8 cellular contexts compared by ENCODE assay signal in the genomic region with DNA sequence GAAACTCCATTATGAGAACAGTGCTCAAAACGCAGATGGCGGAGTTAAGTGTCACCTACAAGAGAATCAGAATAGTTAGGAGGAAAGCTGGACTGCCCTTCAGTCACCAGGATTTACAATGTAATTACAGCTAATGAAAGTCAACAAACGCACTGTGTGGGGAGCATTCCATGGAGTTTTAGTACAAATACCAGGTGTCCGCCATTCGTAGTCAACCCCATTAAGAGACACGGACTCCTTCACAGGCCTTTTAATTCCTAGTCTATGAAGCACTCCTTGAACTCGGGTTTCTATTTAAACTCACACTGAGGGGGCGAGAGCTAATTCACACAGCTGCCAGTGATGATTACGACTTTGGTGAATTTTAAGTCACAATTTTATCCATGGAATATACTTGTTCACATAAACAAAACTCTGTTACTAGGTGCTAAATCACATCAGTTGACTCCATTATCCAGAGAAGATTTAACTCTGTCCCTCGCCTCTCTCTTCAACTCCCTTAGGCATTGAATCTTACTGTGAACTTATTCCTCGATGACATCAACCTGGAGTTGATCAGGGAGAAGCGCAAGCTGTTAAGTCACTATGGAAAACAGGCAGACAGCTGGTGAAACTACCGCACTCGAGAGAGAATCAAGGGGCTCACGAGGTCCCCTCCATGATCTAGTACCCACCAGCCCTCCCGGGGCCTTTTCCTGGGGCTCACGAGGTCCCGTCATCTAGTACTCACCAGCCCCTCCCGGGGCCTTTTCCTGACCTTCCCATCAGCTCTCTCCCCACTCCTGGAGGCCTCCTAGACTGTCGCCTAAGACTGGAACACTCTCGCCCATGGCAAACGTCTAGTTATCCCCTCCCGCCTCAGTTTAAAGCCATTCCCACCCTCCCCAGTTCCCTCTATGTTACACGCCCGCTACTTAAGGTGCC. TPM values are rescaled to one million over a fixed set of nuclear protein-coding genes. Genes with fewer than 3 reads are reported as not detected.
DNase-seq lines count a peak whose midpoint lies in the region; ATAC-seq, FAIRE-seq and TF ChIP-seq lines count a peak whose summit lies in the region.

No MANE protein-coding gene starts in this region.

- H3K4me3 ChIP-seq in Caco-2 (ENCODE audit: low read depth, low read length) (peak overlapping the region; percentile 54), NT2/D1 (ENCODE audit: insufficient read length, low read depth) (peak overlapping the region; percentile 71), epithelial cell of esophagus (ENCODE audit: low read length) (peak overlapping the region; percentile 94), ovary (peak overlapping the region; percentile 99)

- intact Hi-C loops in Caco-2 (cut with micrococcal nuclease; ENCODE audit: unreplicated experiment), result no loop called here
- intact Hi-C loops in ovary (cut with DNase I), result loop anchor here in 1 of 4 donors (10.0 kb wide), 1 partner anchor 174 kb away; the partner anchor contains the start of gene CYP2W1

- no peak for ATAC-seq in GM18868 (IDR thresholded peaks at IDR 0.05; ENCODE audit: unreplicated experiment)

- H3K9ac ChIP-seq in NT2/D1 (ENCODE audit: insufficient read length, low read depth), result peak overlapping the region; percentile 85

- peaks cover 6% of the 10 kb centered on the region for H3K4me1 Mint-ChIP-seq in Caco-2 (ENCODE audit: low read depth, unreplicated experiment)

- no peak for TF ChIP-seq POLR2A in ovary (IDR thresholded peaks at IDR 0.05)
- TF ChIP-seq POLR2A in H54 (IDR thresholded peaks at IDR 0.05; ENCODE audit: low read depth, low read length), result no peak

- peaks cover 21% of the 10 kb centered on the region for H3K4me1 ChIP-seq in Caco-2
- no peaks in the 10 kb centered on the region for H3K4me1 ChIP-seq in NT2/D1 (ENCODE audit: insufficient read depth, insufficient read length)
- peaks cover 10% of the 10 kb centered on the region for H3K4me1 ChIP-seq in ovary (ENCODE audit: insufficient read depth)

- TF ChIP-seq CTCF in Caco-2 (IDR thresholded peaks at IDR 0.05; ENCODE audit: insufficient read depth in 1 of 2, low read depth in 1 of 2, low read length in 1 of 2, severe bottlenecking in 1 of 2, unreplicated experiment in 1 of 2) (no peak), epithelial cell of esophagus (IDR thresholded peaks at IDR 0.05; ENCODE audit: insufficient read depth, low read depth, low read length, missing control alignments) (no peak), ovary (IDR thresholded peaks at IDR 0.05) (no peak)

- H3K36me3 Mint-ChIP-seq in Caco-2 (ENCODE audit: insufficient read depth, unreplicated experiment), result peaks cover 21% of the 10 kb centered on the region

- H3K9me3 Mint-ChIP-seq in Caco-2 (ENCODE audit: unreplicated experiment), result no peaks in the 10 kb centered on the region

- POLR2A ChIA-PET in Caco-2 (lab: Charles Lee), result no interaction called here

- H3K9me3 ChIP-seq in Caco-2 (no peaks in the 10 kb centered on the region), NT2/D1 (ENCODE audit: insufficient read depth, low read length) (no peaks in the 10 kb centered on the region), ovary (no peaks in the 10 kb centered on the region)

- TF ChIP-seq EP300 in ovary (IDR thresholded peaks at IDR 0.05), result no peak

- peak overlapping the region; percentile 72 for H3K4me3 Mint-ChIP-seq in Caco-2 (ENCODE audit: unreplicated experiment)

- WGBS in ovary, 3 donors, result 57 to 67% (median 58%) methylated on average over 25 of the region's 25 CpGs

- BruUV-seq in Caco-2 (replicated peaks; lab: Mats Ljungman, UMichigan), result TSS peak; percentile 39

- no peak for FAIRE-seq in H54 (lab: Jason Lieb, UNC)

- H3K27ac ChIP-seq in ovary, result no peak overlapping the region

- no peak for DNase-seq in Caco-2
- no peak for DNase-seq in NT2/D1 (ENCODE audit: low read depth, low spot score)
- DNase-seq in epithelial cell of esophagus (ENCODE audit: low read depth), result no peak
- no peak for DNase-seq in ovary
- no peak for DNase-seq in H54 (ENCODE audit: insufficient read length, low spot score)
- DNase-seq in LoVo (ENCODE audit: low spot score), result no peak
- DNase-seq in stimulated activated CD4-positive, alpha-beta T cell treated with anti-CD3 and anti-CD28 coated beads, Interleukin-4, amount 100 ng/mL, for 4 hours, result no peak

- H3K27me3 Mint-ChIP-seq in Caco-2 (ENCODE audit: insufficient read depth, unreplicated experiment), result no peaks in the 10 kb centered on the region

- H3K27me3 ChIP-seq in Caco-2 (replicated peaks; ENCODE audit: control insufficient read depth, insufficient read depth, low read length) (no peaks in the 10 kb centered on the region), NT2/D1 (ENCODE audit: insufficient read depth, insufficient read length) (no peaks in the 10 kb centered on the region), ovary (no peaks in the 10 kb centered on the region)

- peak overlapping the region; percentile 18 for H3K27ac Mint-ChIP-seq in Caco-2 (ENCODE audit: unreplicated experiment)

- H3K36me3 ChIP-seq in Caco-2 (ENCODE audit: control insufficient read depth, insufficient read depth, low read length) (peaks cover 2% of the 10 kb centered on the region; the same call in 1 of the 2 replicates), NT2/D1 (ENCODE audit: insufficient read depth, insufficient read length, low read length) (peaks cover 65% of the 10 kb centered on the region), ovary (no peaks in the 10 kb centered on the region)

- CTCF ChIA-PET in Caco-2 (lab: Charles Lee), result interaction anchor here (2.1 to 3.5 kb wide), 2 partner anchors 18 to 21 kb away, joined by 14 read pairs; a partner anchor contains a TSS

RNA-seq across cellular contexts. Expression of gene ZFAND2A, which starts 1.5 kb away (rescaled TPM):
- total RNA-seq in Caco-2 (2022) (32.1 and 33.6 TPM in 2 replicates), ovary (10 to 100 TPM in 6 of 7 donors, 1 to 10 TPM in 1; 8.1 to 24.9 (median 16.9) TPM)
- 10 to 100 TPM; 26.9 to 34.9 TPM for polyA plus RNA-seq in ovary
